Comparison of ENCODE assay signal across 12 cellular contexts in genomic region chr6:157912326-157912725, GRCh38.
A peak's percentile ranks its signal among the peaks of the same experiment; 100 is the strongest.
DNase-seq lines count a peak whose midpoint lies in the region; ATAC-seq and TF ChIP-seq lines count a peak whose summit lies in the region.
"Had no signal": no experiment of that assay in that cellular context is flagged by ENCODE, and none has a peak within 500 bp of the region (broad histone marks: within the 10 kb centered on the region; RNA-seq: fewer than 3 reads in every experiment).

No MANE protein-coding gene starts in this region.

- peak; percentile 78 for ATAC-seq in GM23338
- ATAC-seq in GM21390 (IDR thresholded peaks at IDR 0.05; ENCODE audit: unreplicated experiment) = no peak
- no peak for ATAC-seq in left lung

- H2AFZ ChIP-seq in GM23338 = no peak overlapping the region

- intact Hi-C loops in left lung (cut with DNase I) = no loop called here

- H3K9me3 ChIP-seq in skeletal muscle satellite cell (replicated peaks; ENCODE audit: low read length) (no peaks in the 10 kb centered on the region), left lung (no peaks in the 10 kb centered on the region)
- H3K9me3 ChIP-seq: esophagus squamous epithelium had no signal

- H3K4me1 Mint-ChIP-seq in GM23338 = peaks cover 36% of the 10 kb centered on the region
- H3K4me1 Mint-ChIP-seq in T-helper 2 cell treated with Interferon-gamma antibody and Interleukin-4, amounts not matched to agents 5 μg/mL and 100 μg/mL, for 36 hours (ENCODE audit: low read depth) = peaks cover 3% of the 10 kb centered on the region

- TF ChIP-seq CTCF in GM23338 (conservative IDR thresholded peaks at IDR 0.05; ENCODE audit: low read depth in 2 of 2) = no peak
- no peak for TF ChIP-seq CTCF in left lung (IDR thresholded peaks at IDR 0.05)

- peak overlapping the region; percentile 72 for H3K9ac ChIP-seq in skeletal muscle satellite cell (ENCODE audit: low read depth, low read length)

- no peaks in the 10 kb centered on the region for H3F3A ChIP-seq in GM23338 (replicated peaks; ENCODE audit: low read depth)

- H3K4me2 ChIP-seq in GM23338 = no peak overlapping the region
- H3K4me2 ChIP-seq in skeletal muscle satellite cell (ENCODE audit: low read length) = peak overlapping the region; percentile 47

- H3K27ac ChIP-seq in GM23338 (ENCODE audit: low read depth) (peak overlapping the region; percentile 74; the same call in 1 of the 2 replicates), left lung (no peak overlapping the region)
- H3K27ac ChIP-seq: esophagus squamous epithelium had no signal

- H3K4me3 Mint-ChIP-seq in GM23338 = no peak overlapping the region
- H3K4me3 Mint-ChIP-seq in T-helper 2 cell treated with Interferon-gamma antibody and Interleukin-4, amounts not matched to agents 5 μg/mL and 100 μg/mL, for 36 hours = no peak overlapping the region
- H3K4me3 Mint-ChIP-seq: neural crest cell had no signal

- no peaks in the 10 kb centered on the region for H3K27me3 ChIP-seq in GM23338 (ENCODE audit: insufficient read depth)
- no peaks in the 10 kb centered on the region for H3K27me3 ChIP-seq in skeletal muscle satellite cell (ENCODE audit: control insufficient read depth, insufficient read depth, low read length)
- H3K27me3 ChIP-seq in left lung = no peaks in the 10 kb centered on the region
- H3K27me3 ChIP-seq: esophagus squamous epithelium had no signal

- H3K4me1 ChIP-seq in GM23338 (ENCODE audit: insufficient read depth) (no peaks in the 10 kb centered on the region; the same call in none of the 2 replicates), skeletal muscle satellite cell (ENCODE audit: control insufficient read depth, insufficient read depth, low read length) (peaks cover 21% of the 10 kb centered on the region), left lung (no peaks in the 10 kb centered on the region)
- H3K4me1 ChIP-seq: esophagus squamous epithelium had no signal

- no peaks in the 10 kb centered on the region for H3K9me2 ChIP-seq in GM23338 (ENCODE audit: insufficient read depth)

- H3K79me2 ChIP-seq in GM23338 (replicated peaks; ENCODE audit: insufficient read depth) = no peaks in the 10 kb centered on the region

- H3K36me3 ChIP-seq in GM23338 (ENCODE audit: insufficient read depth) (peaks cover 10% of the 10 kb centered on the region; the same call in 1 of the 2 replicates), skeletal muscle satellite cell (ENCODE audit: insufficient read depth, low read length) (peaks cover 40% of the 10 kb centered on the region), left lung (peaks cover 0 to 61% of the 10 kb centered on the region in 2 donors)

- DNase-seq in GM23338 (ENCODE audit: low spot score) (peak; percentile 29), amniotic epithelial cell (ENCODE audit: low read depth) (peak; percentile 93), foreskin melanocyte (peak; percentile 87), NCI-H1417 (lab: John Stamatoyannopoulos, UW) (no peak), left lung (no peak)
- no peak for DNase-seq in T-helper 2 cell treated with Interferon-gamma antibody and Interleukin-4, amounts not matched to agents 5 μg/mL and 100 μg/mL, for 36 hours (ENCODE audit: low spot score)
- DNase-seq: activated T-cell treated with anti-CD3 and anti-CD28 coated beads, Interleukin-2, amount 50 U/mL, for 1 hour; esophagus squamous epithelium; NCI-H187 had no signal

- no peaks in the 10 kb centered on the region for H4K20me1 ChIP-seq in GM23338 (replicated peaks; ENCODE audit: insufficient read depth)

- H3K4me3 ChIP-seq in GM23338 = no peak overlapping the region
- H3K4me3 ChIP-seq in skeletal muscle satellite cell (ENCODE audit: low read length) = no peak overlapping the region
- no peak overlapping the region for H3K4me3 ChIP-seq in left lung
- H3K4me3 ChIP-seq: esophagus squamous epithelium had no signal

- H3K27ac Mint-ChIP-seq in GM23338 = peak overlapping the region; percentile 23; the same call in 1 of the 2 replicates
- H3K27ac Mint-ChIP-seq in T-helper 2 cell treated with Interferon-gamma antibody and Interleukin-4, amounts not matched to agents 5 μg/mL and 100 μg/mL, for 36 hours = no peak overlapping the region

- peaks cover 4% of the 10 kb centered on the region for H3K27me3 Mint-ChIP-seq in GM23338 (ENCODE audit: insufficient read depth, low read depth, poor library complexity)
- H3K27me3 Mint-ChIP-seq in T-helper 2 cell treated with Interferon-gamma antibody and Interleukin-4, amounts not matched to agents 5 μg/mL and 100 μg/mL, for 36 hours (ENCODE audit: low read depth) = no peaks in the 10 kb centered on the region

- peaks cover 49% of the 10 kb centered on the region for H3K36me3 Mint-ChIP-seq in GM23338 (ENCODE audit: low read depth)
- H3K36me3 Mint-ChIP-seq in T-helper 2 cell treated with Interferon-gamma antibody and Interleukin-4, amounts not matched to agents 5 μg/mL and 100 μg/mL, for 36 hours (ENCODE audit: low read depth) = peaks cover 2% of the 10 kb centered on the region

- H3K9me3 Mint-ChIP-seq in GM23338 = no peaks in the 10 kb centered on the region
- no peaks in the 10 kb centered on the region for H3K9me3 Mint-ChIP-seq in T-helper 2 cell treated with Interferon-gamma antibody and Interleukin-4, amounts not matched to agents 5 μg/mL and 100 μg/mL, for 36 hours

TF ChIP-seq in GM23338, 12 proteins besides CTCF, POLR2A, EP300 and RAD21 (continues in another document):
- TF ChIP-seq JUNB (IDR thresholded peaks at IDR 0.05; ENCODE audit: unreplicated experiment) (no peak), EZH2phosphoT487 (IDR thresholded peaks at IDR 0.05; ENCODE audit: unreplicated experiment) (no peak), CREB1 (CRISPR knock-in tag; IDR thresholded peaks at IDR 0.05; ENCODE audit: low read depth) (no peak), ZNF114 (CRISPR knock-in tag; IDR thresholded peaks at IDR 0.05) (no peak), NANOG (IDR thresholded peaks at IDR 0.05; ENCODE audit: borderline replicate concordance) (no peak), EZH2 (IDR thresholded peaks at IDR 0.05; ENCODE audit: low read depth, unreplicated experiment) (no peak), ZNF462 (CRISPR knock-in tag; IDR thresholded peaks at IDR 0.05) (no peak)

Comparison
In these comparisons a context has a peak if more than half of its experiments do, and no peak if none do; other contexts are left out.
1. DNase-seq: peak in GM23338 (single experiment), amniotic epithelial cell (single experiment) and foreskin melanocyte (single experiment); none in NCI-H1417 (0 of 3), left lung (0 of 2) and T-helper 2 cell treated with Interferon-gamma antibody and Interleukin-4, amounts not matched to agents 5 μg/mL and 100 μg/mL, for 36 hours (single experiment).